ENCODE assay signal across 8 cellular contexts in genomic region chr7:35036361-35037171, GRCh38. TPM values are rescaled to one million over a fixed set of nuclear protein-coding genes. Genes with fewer than 3 reads are reported as not detected.
DNase-seq lines count a peak whose midpoint lies in the region; ATAC-seq and TF ChIP-seq lines count a peak whose summit lies in the region.

No MANE protein-coding gene starts in this region.

- intact Hi-C loops in right lobe of liver (cut with DNase I), result loop anchor here in 1 of 2 donors (10.0 kb wide), 1 partner anchor 212 kb away; no protein-coding TSS in a partner anchor

- peak overlapping the region; percentile 52 to 75 (median 72) for H3K27ac ChIP-seq in right lobe of liver

- peak; percentile 43 for TF ChIP-seq POLR2A in right lobe of liver (IDR thresholded peaks at IDR 0.05)

- H3K9ac ChIP-seq in ES-I3 (ENCODE audit: low read depth, low read length), result peak overlapping the region; percentile 80; the same call in 1 of the 2 replicates

- peak overlapping the region; percentile 52 to 75 (median 68) for H3K4me3 ChIP-seq in right lobe of liver

- H3K4me1 ChIP-seq in ES-I3 (ENCODE audit: insufficient read depth, low read length), result no peaks in the 10 kb centered on the region
- peaks cover 0 to 15% (median 0%) of the 10 kb centered on the region in 4 donors for H3K4me1 ChIP-seq in right lobe of liver

- ATAC-seq in HG02588 (IDR thresholded peaks at IDR 0.05; ENCODE audit: unreplicated experiment) (peak; percentile 16), right lobe of liver (peak; percentile 45 to 73 (median 53)), GM18520 (IDR thresholded peaks at IDR 0.05; ENCODE audit: unreplicated experiment) (no peak)

- H3K36me3 ChIP-seq in ES-I3 (ENCODE audit: insufficient read depth, low read length), result no peaks in the 10 kb centered on the region
- H3K36me3 ChIP-seq in right lobe of liver, result no peaks in the 10 kb centered on the region

- H3K9me3 ChIP-seq in ES-I3 (ENCODE audit: control insufficient read depth, insufficient read depth, low read length) (no peaks in the 10 kb centered on the region), right lobe of liver (no peaks in the 10 kb centered on the region)

- H3K27me3 ChIP-seq in right lobe of liver, result no peaks in the 10 kb centered on the region

- TF ChIP-seq CTCF in right lobe of liver (IDR thresholded peaks at IDR 0.05), result no peak

- DNase-seq in NCI-H2227 treated with DMSO at 0.1 percent for 48 hours (lab: John Stamatoyannopoulos, UW) (peak; percentile 23), ecto neural progenitor cell (ENCODE audit: low spot score) (peak; percentile 77), right lobe of liver (peak; percentile 79 to 87 (median 84))
- DNase-seq in activated CD4-positive, alpha-beta T cell treated with anti-CD3 and anti-CD28 coated beads, Interleukin-2, amount 50 U/mL, for 1 hour, result peak; percentile 34
- DNase-seq in stimulated activated CD8-positive, alpha-beta memory T cell treated with anti-CD3 and anti-CD28 coated beads, Interleukin-15, amount 100 ng/mL, for 24 hours (ENCODE audit: low read depth), result peak; percentile 21

- WGBS in right lobe of liver (ENCODE audit: insufficient coverage, low coverage, low lambda C conversion rate, missing lambda C conversion rate), result under 1% methylated on average over 37 of the region's 61 CpGs

RNA-seq across cellular contexts. Expression of gene DPY19L1, which starts 0.7 kb away (rescaled TPM):
- total RNA-seq in right lobe of liver, result 10 to 100 TPM; 14.2 to 23.4 (median 17.3) TPM

Comparison
In these comparisons a context has a peak if more than half of its experiments do, and no peak if none do; other contexts are left out.
1. DNase-seq: peak in every context shown above with its lines; median percentile 84 in right lobe of liver; 77 in ecto neural progenitor cell; 34 in activated CD4-positive, alpha-beta T cell treated with anti-CD3 and anti-CD28 coated beads, Interleukin-2, amount 50 U/mL, for 1 hour; 23 in NCI-H2227 treated with DMSO at 0.1 percent for 48 hours; 21 in stimulated activated CD8-positive, alpha-beta memory T cell treated with anti-CD3 and anti-CD28 coated beads, Interleukin-15, amount 100 ng/mL, for 24 hours.